Comparison of ENCODE assay signal across 12 cellular contexts in genomic region chr4:14345356-14345775, GRCh38.
DNase-seq lines count a peak whose midpoint lies in the region; ATAC-seq lines count a peak whose summit lies in the region.
"Had no signal": no experiment of that assay in that cellular context is flagged by ENCODE, and none has a peak within 500 bp of the region (broad histone marks: within the 10 kb centered on the region; RNA-seq: fewer than 3 reads in every experiment).

No MANE protein-coding gene starts in this region.

- peaks cover 0 to under 1% of the 10 kb centered on the region in 2 donors for H3K4me1 ChIP-seq in neuronal stem cell (ENCODE audit: control insufficient read depth in 2 of 2, insufficient read depth in 1 of 2, low read depth in 1 of 2, low read length in 2 of 2)

- no peaks in the 10 kb centered on the region for H3K9me3 ChIP-seq in neuronal stem cell (replicated peaks in 1 of 2; ENCODE audit: control insufficient read depth in 2 of 2, insufficient read depth in 1 of 2, low read depth in 1 of 2, low read length in 2 of 2)
- H3K9me3 ChIP-seq: SK-N-SH had no signal

- H2BK5ac ChIP-seq in neuronal stem cell (ENCODE audit: low read length), result no peak overlapping the region

- no CpG with 5 or more reads among the region's 1 CpG for WGBS in neuronal stem cell (ENCODE audit: extremely low coverage in 2 of 2, insufficient read length in 2 of 2, insufficient replicate concordance in 1 of 2), 2 donors

- H3K23ac ChIP-seq in neuronal stem cell (ENCODE audit: low read depth, low read length, poor library complexity), result no peak overlapping the region

- ATAC-seq in GM19351 (IDR thresholded peaks at IDR 0.05; ENCODE audit: unreplicated experiment), result peak; percentile 65

- H3K14ac ChIP-seq in neuronal stem cell (ENCODE audit: low read length), result no peak overlapping the region

- H2AK5ac ChIP-seq in neuronal stem cell (ENCODE audit: low read depth, low read length), result no peak overlapping the region

- no peak overlapping the region for H2BK15ac ChIP-seq in neuronal stem cell (ENCODE audit: low read length)

- no peak overlapping the region for H3K9ac ChIP-seq in neuronal stem cell (ENCODE audit: low read depth, low read length, poor library complexity)
- H3K9ac ChIP-seq: SK-N-SH had no signal

- H3K27me3 ChIP-seq in H7 (ENCODE audit: control insufficient read depth, insufficient read depth, low read length), result no peaks in the 10 kb centered on the region
- H3K27me3 ChIP-seq in neuronal stem cell (ENCODE audit: control insufficient read depth in 3 of 3, insufficient read depth in 3 of 3, low read depth in 1 of 3, low read length in 3 of 3), result no peaks in the 10 kb centered on the region

- no peak overlapping the region for H3K18ac ChIP-seq in neuronal stem cell (ENCODE audit: low read length)

- H3K4me3 ChIP-seq in skeletal muscle cell (ENCODE audit: low read depth, low read length), result no peak overlapping the region
- no peak overlapping the region for H3K4me3 ChIP-seq in H7 (ENCODE audit: insufficient read depth, low read depth, low read length)
- H3K4me3 ChIP-seq in neuronal stem cell (ENCODE audit: low read length in 2 of 2), result no peak overlapping the region

- H2AFZ ChIP-seq in neuronal stem cell (ENCODE audit: low read length), result no peak overlapping the region

- H2BK12ac ChIP-seq in neuronal stem cell (ENCODE audit: low read length), result no peak overlapping the region

- peak; percentile 30 for DNase-seq in RKO (ENCODE audit: low spot score)
- peak; percentile 63 for DNase-seq in fibroblast of peridontal ligament (ENCODE audit: extremely low read depth)
- DNase-seq in skeletal muscle cell (ENCODE audit: low read depth), result peak; percentile 32
- no peak for DNase-seq in H7
- DNase-seq in T-helper 2 cell, result no peak
- DNase-seq in NK-92 treated with Interleukin-12 subunit alpha and Interleukin-12 subunit beta, amount 100 ng/mL, for 24 hours (lab: John Stamatoyannopoulos, UW), result no peak
- no peak for DNase-seq in neuronal stem cell (ENCODE audit: low spot score)
- DNase-seq: activated CD4-positive, alpha-beta memory T cell treated with anti-CD3 and anti-CD28 coated beads, Interleukin-2, amount 10 ng/mL, durations not matched to agents 7 days and 5 days; glutamatergic neuron; NCI-H2107; SK-N-SH had no signal

- H3K36me3 ChIP-seq in H7 (replicated peaks; ENCODE audit: control insufficient read depth, insufficient read depth, low read length), result no peaks in the 10 kb centered on the region
- no peaks in the 10 kb centered on the region for H3K36me3 ChIP-seq in neuronal stem cell (replicated peaks in 1 of 2; ENCODE audit: control insufficient read depth in 2 of 2, insufficient read depth in 2 of 2, low read length in 2 of 2)

- no peak overlapping the region for H3K4ac ChIP-seq in neuronal stem cell (ENCODE audit: low read length)

- no peak overlapping the region for H2BK120ac ChIP-seq in neuronal stem cell (ENCODE audit: low read depth, low read length)

- no peak overlapping the region for H4K91ac ChIP-seq in neuronal stem cell (ENCODE audit: low read depth, low read length, poor library complexity)

- H3K79me1 ChIP-seq in neuronal stem cell (ENCODE audit: low read depth, low read length), result no peaks in the 10 kb centered on the region

- H4K8ac ChIP-seq in neuronal stem cell (ENCODE audit: low read depth, low read length), result no peak overlapping the region

- H3K4me2 ChIP-seq in neuronal stem cell (ENCODE audit: insufficient read depth, low read length, poor library complexity, severe bottlenecking), result no peak overlapping the region
- H3K4me2 ChIP-seq: SK-N-SH had no signal

- no peak overlapping the region for H3K27ac ChIP-seq in neuronal stem cell (replicated peaks; ENCODE audit: low read length)

Comparison
In these comparisons a context has a peak if more than half of its experiments do, and no peak if none do; other contexts are left out.
1. DNase-seq: peak in RKO (single experiment), fibroblast of peridontal ligament (single experiment) and skeletal muscle cell (single experiment); none in H7 (single experiment), T-helper 2 cell (0 of 5), NK-92 treated with Interleukin-12 subunit alpha and Interleukin-12 subunit beta, amount 100 ng/mL, for 24 hours (single experiment) and neuronal stem cell (single experiment).